In genomic region chr3:195183071-195183776, GRCh38 we compare ENCODE assay signal across 14 cellular contexts.
DNase-seq lines count a peak whose midpoint lies in the region; ATAC-seq lines count a peak whose summit lies in the region.
"Had no signal": no experiment of that assay in that cellular context is flagged by ENCODE, and none has a peak within 500 bp of the region (broad histone marks: within the 10 kb centered on the region; RNA-seq: fewer than 3 reads in every experiment).

No MANE protein-coding gene starts in this region.

- H3K9me3 ChIP-seq in mesodermal cell (ENCODE audit: control insufficient read depth, low read length), result no peaks in the 10 kb centered on the region
- H3K9me3 ChIP-seq: body of pancreas, ovary had no signal

- peaks cover 76% of the 10 kb centered on the region for H3K4me1 ChIP-seq in mesodermal cell (ENCODE audit: control insufficient read depth, insufficient read depth, low read length, poor library complexity, severe bottlenecking)
- H3K4me1 ChIP-seq: body of pancreas had no signal

- ATAC-seq in activated T-helper 17 cell treated with anti-CD3 and anti-CD28 coated beads, Interleukin-2, amount 50 U/mL, for 72 hours (replicated peaks), result peak; percentile 61
- ATAC-seq: body of pancreas had no signal

- peaks cover 53% of the 10 kb centered on the region for H3K4me1 Mint-ChIP-seq in activated T-helper 17 cell treated with anti-CD3 and anti-CD28 coated beads, Interleukin-2, amount 50 U/mL, for 72 hours

- no peaks in the 10 kb centered on the region for H3K27me3 Mint-ChIP-seq in activated T-helper 17 cell treated with anti-CD3 and anti-CD28 coated beads, Interleukin-2, amount 50 U/mL, for 72 hours
- H3K27me3 Mint-ChIP-seq: stimulated activated naive CD8-positive, alpha-beta T cell treated with anti-CD3 and anti-CD28 coated beads, Interleukin-15, amount 100 ng/mL, for 72 hours had no signal

- DNase-seq in stimulated activated CD4-positive, alpha-beta T cell treated with anti-CD3 and anti-CD28 coated beads, Interleukin-2, amount 100 ng/mL, for 24 hours, result peak; percentile 23 to 31
- no peak for DNase-seq in stimulated activated CD4-positive, alpha-beta T cell treated with anti-CD3 and anti-CD28 coated beads, Interleukin-12 subunit alpha, Interleukin-12 subunit beta, amount 100 ng/mL, for 4 hours
- DNase-seq in HUDEP-2 (lab: John Stamatoyannopoulos, UW; ENCODE audit: unreplicated experiment in 76 of 76) (no peak), T-helper 9 cell (no peak), GDM1 (lab: John Stamatoyannopoulos, UW) (no peak)
- no peak for DNase-seq in activated CD8-positive, alpha-beta memory T cell treated with anti-CD3 and anti-CD28 coated beads, Interleukin-2, amount 50 U/mL, for 48 hours
- DNase-seq: body of pancreas; C1 segment of cervical spinal cord; H7; NCI-H1436; stimulated activated naive CD8-positive, alpha-beta T cell treated with anti-CD3 and anti-CD28 coated beads, Interleukin-15, amount 100 ng/mL, for 72 hours had no signal

- H3K9me3 Mint-ChIP-seq in activated T-helper 17 cell treated with anti-CD3 and anti-CD28 coated beads, Interleukin-2, amount 50 U/mL, for 72 hours, result no peaks in the 10 kb centered on the region
- H3K9me3 Mint-ChIP-seq: stimulated activated naive CD8-positive, alpha-beta T cell treated with anti-CD3 and anti-CD28 coated beads, Interleukin-15, amount 100 ng/mL, for 72 hours had no signal

- H3K27ac ChIP-seq in mesodermal cell (ENCODE audit: low read depth, low read length, severe bottlenecking), result peak overlapping the region; percentile 90
- H3K27ac ChIP-seq: body of pancreas, ovary had no signal

- WGBS in mesodermal cell (ENCODE audit: insufficient coverage in 2 of 2), 2 experiments, result 74 to 76% methylated on average over 6 to 7 of the region's 9 CpGs

- H3K36me3 Mint-ChIP-seq in activated T-helper 17 cell treated with anti-CD3 and anti-CD28 coated beads, Interleukin-2, amount 50 U/mL, for 72 hours (ENCODE audit: low read depth), result no peaks in the 10 kb centered on the region

- peak overlapping the region; percentile 63 for H3K4me3 Mint-ChIP-seq in activated T-helper 17 cell treated with anti-CD3 and anti-CD28 coated beads, Interleukin-2, amount 50 U/mL, for 72 hours
- H3K4me3 Mint-ChIP-seq: stimulated activated naive CD8-positive, alpha-beta T cell treated with anti-CD3 and anti-CD28 coated beads, Interleukin-15, amount 100 ng/mL, for 72 hours had no signal

- no peaks in the 10 kb centered on the region for H3K36me3 ChIP-seq in mesodermal cell (ENCODE audit: control insufficient read depth, insufficient read depth, low read length)
- H3K36me3 ChIP-seq: ovary had no signal

- H3K27ac Mint-ChIP-seq in activated T-helper 17 cell treated with anti-CD3 and anti-CD28 coated beads, Interleukin-2, amount 50 U/mL, for 72 hours, result peak overlapping the region; percentile 73
- H3K27ac Mint-ChIP-seq: stimulated activated naive CD8-positive, alpha-beta T cell treated with anti-CD3 and anti-CD28 coated beads, Interleukin-15, amount 100 ng/mL, for 72 hours had no signal

- H3K4me3 ChIP-seq in mesodermal cell (ENCODE audit: extremely low read depth, insufficient read depth, low read length, poor library complexity, severe bottlenecking), result no peak overlapping the region
- H3K4me3 ChIP-seq: body of pancreas, ovary had no signal

Comparison
In these comparisons a context has a peak if more than half of its experiments do, and no peak if none do; other contexts are left out.
1. DNase-seq: peak in stimulated activated CD4-positive, alpha-beta T cell treated with anti-CD3 and anti-CD28 coated beads, Interleukin-2, amount 100 ng/mL, for 24 hours (2 of 2); none in stimulated activated CD4-positive, alpha-beta T cell treated with anti-CD3 and anti-CD28 coated beads, Interleukin-12 subunit alpha, Interleukin-12 subunit beta, amount 100 ng/mL, for 4 hours (single experiment), HUDEP-2 (0 of 76), T-helper 9 cell (single experiment), GDM1 (single experiment) and activated CD8-positive, alpha-beta memory T cell treated with anti-CD3 and anti-CD28 coated beads, Interleukin-2, amount 50 U/mL, for 48 hours (single experiment).